ENCODE assay signal across 1 cellular context in the genomic region with DNA sequence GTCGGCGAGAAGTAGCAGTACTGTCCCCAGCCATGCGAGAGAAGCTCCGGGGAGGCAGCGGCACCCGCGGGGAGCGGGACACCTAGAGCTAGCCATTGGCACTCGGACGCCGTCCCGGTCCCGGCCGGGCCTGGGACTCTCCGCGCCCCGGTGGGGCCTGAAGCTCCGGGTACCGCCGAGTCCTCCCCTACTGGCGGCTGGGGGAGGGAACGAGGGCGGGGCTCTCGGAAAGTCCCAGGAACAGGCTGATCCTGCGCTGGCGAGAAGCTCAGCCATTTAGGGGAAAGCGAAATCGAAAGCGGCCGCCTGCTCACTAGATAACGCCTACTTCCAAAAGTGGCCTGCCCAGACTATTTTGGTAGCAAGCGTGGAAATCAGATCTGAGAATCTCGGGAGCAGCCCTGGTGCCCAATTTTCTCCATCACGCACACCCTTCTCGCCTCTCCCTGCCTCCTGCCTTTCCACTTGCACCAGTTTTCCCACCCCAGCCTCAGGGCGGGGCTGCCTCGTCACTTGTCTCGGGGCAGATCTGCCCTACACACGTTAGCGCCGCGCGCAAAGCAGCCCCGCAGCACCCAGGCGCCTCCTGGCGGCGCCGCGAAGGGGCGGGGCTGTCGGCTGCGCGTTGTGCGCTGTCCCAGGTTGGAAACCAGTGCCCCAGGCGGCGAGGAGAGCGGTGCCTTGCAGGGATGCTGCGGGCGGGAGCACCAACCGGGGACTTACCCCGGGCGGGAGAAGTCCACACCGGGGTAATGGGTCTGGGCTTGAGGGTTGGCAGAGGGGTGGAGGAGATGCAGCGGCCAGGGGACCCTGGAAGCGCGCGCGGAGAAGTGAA.
A peak's percentile ranks its signal among the peaks of the same experiment; 100 is the strongest.
TF ChIP-seq lines count a peak whose summit lies in the region.

A gene (plus strand): TSS at position 652 of the 835 bp plus-strand sequence. CDS start 38 bp downstream, at position 690.
A gene with protein sequence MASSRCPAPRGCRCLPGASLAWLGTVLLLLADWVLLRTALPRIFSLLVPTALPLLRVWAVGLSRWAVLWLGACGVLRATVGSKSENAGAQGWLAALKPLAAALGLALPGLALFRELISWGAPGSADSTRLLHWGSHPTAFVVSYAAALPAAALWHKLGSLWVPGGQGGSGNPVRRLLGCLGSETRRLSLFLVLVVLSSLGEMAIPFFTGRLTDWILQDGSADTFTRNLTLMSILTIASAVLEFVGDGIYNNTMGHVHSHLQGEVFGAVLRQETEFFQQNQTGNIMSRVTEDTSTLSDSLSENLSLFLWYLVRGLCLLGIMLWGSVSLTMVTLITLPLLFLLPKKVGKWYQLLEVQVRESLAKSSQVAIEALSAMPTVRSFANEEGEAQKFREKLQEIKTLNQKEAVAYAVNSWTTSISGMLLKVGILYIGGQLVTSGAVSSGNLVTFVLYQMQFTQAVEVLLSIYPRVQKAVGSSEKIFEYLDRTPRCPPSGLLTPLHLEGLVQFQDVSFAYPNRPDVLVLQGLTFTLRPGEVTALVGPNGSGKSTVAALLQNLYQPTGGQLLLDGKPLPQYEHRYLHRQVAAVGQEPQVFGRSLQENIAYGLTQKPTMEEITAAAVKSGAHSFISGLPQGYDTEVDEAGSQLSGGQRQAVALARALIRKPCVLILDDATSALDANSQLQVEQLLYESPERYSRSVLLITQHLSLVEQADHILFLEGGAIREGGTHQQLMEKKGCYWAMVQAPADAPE (minus strand): TSS at position 164 of the 835 bp plus-strand sequence. CDS start 68 bp downstream, at position 96.

TF ChIP-seq in endothelial cell of umbilical vein, 7 proteins besides CTCF, POLR2A, EP300 and RAD21:
- TF ChIP-seq MYC (IDR thresholded peaks at IDR 0.05; ENCODE audit: low read depth, low read length) (no peak), GATA2 (IDR thresholded peaks at IDR 0.05; ENCODE audit: insufficient read depth, insufficient read length, low read depth, low read length) (no peak), JUN (IDR thresholded peaks at IDR 0.05; ENCODE audit: borderline replicate concordance, insufficient read depth, insufficient read length, low read depth) (no peak), FOS (IDR thresholded peaks at IDR 0.05; ENCODE audit: borderline replicate concordance, insufficient read depth, low read length) (peak; percentile 28), POLR2AphosphoS5 (IDR thresholded peaks at IDR 0.05; ENCODE audit: insufficient read depth, low read depth, low read length) (peak; percentile 18), EZH2 (IDR thresholded peaks at IDR 0.05; ENCODE audit: borderline replicate concordance, low read depth, low read length, severe bottlenecking) (no peak)
- TF ChIP-seq, protein P1, sequence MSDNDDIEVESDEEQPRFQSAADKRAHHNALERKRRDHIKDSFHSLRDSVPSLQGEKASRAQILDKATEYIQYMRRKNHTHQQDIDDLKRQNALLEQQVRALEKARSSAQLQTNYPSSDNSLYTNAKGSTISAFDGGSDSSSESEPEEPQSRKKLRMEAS (IDR thresholded peaks at IDR 0.05; ENCODE audit: insufficient read depth, insufficient read length): no peak
